Comparison of ENCODE assay signal across 1 cellular context in genomic region chr4:40550900-40551546, GRCh38.
A peak's percentile ranks its signal among the peaks of the same experiment; 100 is the strongest.
TF ChIP-seq lines count a peak whose summit lies in the region.

No MANE protein-coding gene starts in this region.

TF ChIP-seq in K562, 482 proteins besides CTCF, POLR2A, EP300 and RAD21 (continued from another document):
- no peak for TF ChIP-seq RBM34 (IDR thresholded peaks at IDR 0.05; ENCODE audit: borderline replicate concordance, insufficient read depth, low read length)
- TF ChIP-seq RERE (CRISPR knock-in tag; IDR thresholded peaks at IDR 0.05; ENCODE audit: borderline replicate concordance), result no peak
- no peak for TF ChIP-seq ZNF512 (tag; IDR thresholded peaks at IDR 0.05)
- no peak for TF ChIP-seq SIX5 (IDR thresholded peaks at IDR 0.05; ENCODE audit: borderline replicate concordance in 1 of 2, insufficient read depth in 1 of 2, low read depth in 1 of 2, low read length in 2 of 2)
- TF ChIP-seq NR4A1 (CRISPR knock-in tag; IDR thresholded peaks at IDR 0.05), result no peak
- no peak for TF ChIP-seq NR4A1 (tag; IDR thresholded peaks at IDR 0.05)
- TF ChIP-seq CTCFL (IDR thresholded peaks at IDR 0.05; ENCODE audit: borderline replicate concordance, insufficient read depth, low read depth, low read length, poor library complexity, severe bottlenecking), result peak; percentile 95
- 0 out of 2 replicates have a peak, but pooled peaks have one; percentile 21 for TF ChIP-seq SMC3 (conservative IDR thresholded peaks at IDR 0.05; ENCODE audit: insufficient read depth, low read depth, low read length)
- TF ChIP-seq ZNF551 (CRISPR knock-in tag; IDR thresholded peaks at IDR 0.05), result no peak
- TF ChIP-seq ZNF511 (CRISPR knock-in tag; IDR thresholded peaks at IDR 0.05), result no peak
- TF ChIP-seq ZNF444 (CRISPR knock-in tag; IDR thresholded peaks at IDR 0.05), result no peak
- no peak for TF ChIP-seq CREB3 (tag; conservative IDR thresholded peaks at IDR 0.05; ENCODE audit: low read depth)
- no peak for TF ChIP-seq PRMT5 (CRISPR knock-in tag; IDR thresholded peaks at IDR 0.05)
- no peak for TF ChIP-seq CLOCK (CRISPR knock-in tag; IDR thresholded peaks at IDR 0.05; ENCODE audit: borderline replicate concordance)
- no peak for TF ChIP-seq KLF1 (tag; IDR thresholded peaks at IDR 0.05)
- no peak for TF ChIP-seq KDM2B (CRISPR knock-in tag; IDR thresholded peaks at IDR 0.05)
- TF ChIP-seq ZNF318 (IDR thresholded peaks at IDR 0.05; ENCODE audit: borderline replicate concordance in 1 of 2, low read depth in 1 of 2), result 0 out of 4 replicates have a peak, but pooled peaks of 1 of the 2 experiments have one; percentile 18
- no peak for TF ChIP-seq KAT8 (IDR thresholded peaks at IDR 0.05; ENCODE audit: low read depth)
- peak; percentile 18; the same call in 1 of the 2 replicates for TF ChIP-seq DPF2 (IDR thresholded peaks at IDR 0.05)
